In genomic region chr7:49297958-49298357, GRCh38 we compare ENCODE assay signal across 24 cellular contexts.
"Had no signal": no experiment of that assay in that cellular context is flagged by ENCODE, and none has a peak within 500 bp of the region (broad histone marks: within the 10 kb centered on the region; RNA-seq: fewer than 3 reads in every experiment).

No MANE protein-coding gene starts in this region.

- ATAC-seq: HepG2, Panc1, PC-3 had no signal

- H3K9me3 ChIP-seq: MG63, SJSA1 had no signal

- H3K27ac ChIP-seq: SJSA1, SK-N-MC had no signal

- DNase-seq: IMR-90, Karpas-422, KG1, MG63, NCI-H1092, NCI-H1105 treated with DMSO at 0.1 percent for 48 hours, NCI-H1417 treated with DMSO at 0.1 percent for 48 hours, NCI-H187, NCI-H2029, NCI-H2081 treated with DMSO at 0.1 percent for 48 hours, NCI-H2171, NCI-H226, NCI-H446, NCI-H510A, NCI-H524 treated with DMSO at 0.1 percent for 48 hours, NCI-H69, NCI-H774, PC-3, Right ventricle myocardium superior, SIG-M5 had no signal

- H3K4me1 ChIP-seq: SJSA1 had no signal

- H3K4me3 ChIP-seq: MG63, SJSA1, SK-N-MC had no signal

- H3K36me3 ChIP-seq: MG63, SJSA1 had no signal

- FAIRE-seq: HepG2 had no signal

- H3K27me3 ChIP-seq: MG63, SJSA1 had no signal
